ENCODE assay signal across 8 cellular contexts in the genomic region with DNA sequence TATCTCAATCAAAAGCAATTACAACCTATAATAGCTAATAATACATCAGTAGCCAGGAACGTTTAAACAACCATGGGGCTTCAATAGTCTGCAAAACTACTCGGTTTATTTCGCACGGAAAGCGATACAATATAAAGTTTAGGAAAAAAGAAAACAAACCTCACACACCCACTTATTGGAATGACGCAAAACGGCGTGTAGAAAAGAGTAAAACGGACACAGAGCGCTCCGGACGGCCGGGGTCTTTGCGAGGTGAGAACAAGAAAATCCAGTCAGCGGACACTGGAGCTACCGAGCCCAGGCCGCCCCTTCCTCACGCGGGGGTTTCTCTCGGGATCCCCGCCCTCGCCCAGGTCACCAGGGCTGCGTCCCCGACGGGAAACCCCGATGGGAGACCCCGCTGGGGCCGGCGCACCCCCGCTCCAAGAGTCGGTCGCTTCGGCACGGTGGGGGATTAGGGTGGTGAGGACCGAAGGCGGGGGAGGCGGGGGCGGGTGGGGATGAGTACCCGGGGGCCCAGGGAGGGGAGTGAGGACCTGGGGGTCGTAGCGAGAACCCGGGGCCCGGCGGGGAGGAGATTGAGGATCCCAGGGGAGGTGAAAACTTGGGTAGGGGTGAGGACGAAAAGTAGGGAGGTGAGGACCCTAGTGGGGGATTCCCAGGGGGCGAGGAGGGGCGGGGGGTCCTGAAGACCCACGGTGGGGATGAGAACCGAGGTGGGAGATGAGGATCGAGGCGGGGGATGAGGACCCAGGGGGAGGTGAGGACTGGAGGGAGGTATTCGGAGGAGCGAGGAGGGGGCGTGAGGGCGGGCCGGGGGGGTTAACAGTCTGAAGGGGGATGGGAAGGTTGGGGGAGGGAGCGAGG. TPM values are rescaled to one million over a fixed set of nuclear protein-coding genes. Genes with fewer than 3 reads are reported as not detected.
DNase-seq lines count a peak whose midpoint lies in the region; ATAC-seq and TF ChIP-seq lines count a peak whose summit lies in the region.

No MANE protein-coding gene starts in this region.

- TF ChIP-seq CTCF in DOHH2 (IDR thresholded peaks at IDR 0.05; ENCODE audit: low read depth, low read length, poor library complexity, severe bottlenecking) (no peak), PC-9 (conservative IDR thresholded peaks at IDR 0.05) (no peak), esophagus squamous epithelium (IDR thresholded peaks at IDR 0.05) (no peak)

- H3K14ac ChIP-seq in trophoblast cell (ENCODE audit: low read length): peak overlapping the region; percentile 24

- H3K4ac ChIP-seq in trophoblast cell (ENCODE audit: low read depth, low read length): peak overlapping the region; percentile 30

- H2BK5ac ChIP-seq in trophoblast cell (ENCODE audit: low read depth, low read length, poor library complexity): no peak overlapping the region

- DNase-seq in PC-9 (no peak), esophagus squamous epithelium (lab: John Stamatoyannopoulos, UW) (no peak), trophoblast cell (peak in 1 of 2 donors; percentile 29), activated gamma-delta T cell (lab: John Stamatoyannopoulos, UW) (no peak), HPDE6-E6E7 (ENCODE audit: extremely low spot score) (no peak)

- peaks cover 7% of the 10 kb centered on the region for H3F3A ChIP-seq in DOHH2 (ENCODE audit: control insufficient read depth, insufficient read depth)
- peaks cover 20% of the 10 kb centered on the region; the same call in 1 of the 2 replicates for H3F3A ChIP-seq in PC-9 (ENCODE audit: insufficient read depth, low read depth)

- ATAC-seq in GM19455 (IDR thresholded peaks at IDR 0.05; ENCODE audit: unreplicated experiment) (no peak), GM21529 (IDR thresholded peaks at IDR 0.05; ENCODE audit: unreplicated experiment) (no peak)

- H3K4me2 ChIP-seq in DOHH2 (ENCODE audit: low read length) (peak overlapping the region; percentile 64), PC-9 (peak overlapping the region; percentile 88), trophoblast cell (ENCODE audit: low read length) (peak overlapping the region; percentile 98)

- H3K79me2 ChIP-seq in DOHH2 (ENCODE audit: control insufficient read depth, low read length) (peaks cover 58% of the 10 kb centered on the region), PC-9 (ENCODE audit: low read depth) (peaks cover 58% of the 10 kb centered on the region), trophoblast cell (ENCODE audit: control insufficient read depth, insufficient read depth, low read length, poor library complexity) (peaks cover 14% of the 10 kb centered on the region)

- POLR2A ChIA-PET in PC-9 (lab: Charles Lee; ENCODE audit: unreplicated experiment): no interaction called here

- CTCF ChIA-PET in PC-9 (lab: Charles Lee): interaction anchor here (0.6 to 2.3 kb wide), 2 partner anchors 157 to 161 kb away, joined by 6 read pairs; no protein-coding TSS in a partner anchor

- H2AFZ ChIP-seq in PC-9 (peak overlapping the region; percentile 91), trophoblast cell (ENCODE audit: insufficient read depth, low read length, poor library complexity) (no peak overlapping the region)

- no peak overlapping the region for H2BK12ac ChIP-seq in trophoblast cell (ENCODE audit: low read length)

- no peak overlapping the region for H2AK5ac ChIP-seq in trophoblast cell (ENCODE audit: low read length)

- peaks cover 9% of the 10 kb centered on the region; the same call in 1 of the 2 replicates for H4K20me1 ChIP-seq in DOHH2 (ENCODE audit: control insufficient read depth, insufficient read depth, low read depth, low read length)
- peaks cover 35% of the 10 kb centered on the region for H4K20me1 ChIP-seq in PC-9 (ENCODE audit: insufficient read depth)

- peaks cover 8% of the 10 kb centered on the region for H3K27me3 ChIP-seq in DOHH2 (ENCODE audit: control insufficient read depth, low read length)
- H3K27me3 ChIP-seq in PC-9 (ENCODE audit: insufficient read depth, low read depth): no peaks in the 10 kb centered on the region
- no peaks in the 10 kb centered on the region for H3K27me3 ChIP-seq in esophagus squamous epithelium
- H3K27me3 ChIP-seq in trophoblast cell (ENCODE audit: insufficient read depth, low read length): no peaks in the 10 kb centered on the region

- peak overlapping the region; percentile 81 for H3K9ac ChIP-seq in trophoblast cell (ENCODE audit: low read length)

- no peak overlapping the region for H2BK120ac ChIP-seq in trophoblast cell (ENCODE audit: insufficient read depth, low read length, poor library complexity)

- H3K23ac ChIP-seq in trophoblast cell (ENCODE audit: low read length): no peak overlapping the region

- no peak overlapping the region for H3K18ac ChIP-seq in trophoblast cell (ENCODE audit: low read length)

- H4K91ac ChIP-seq in trophoblast cell (ENCODE audit: low read depth, low read length): no peak overlapping the region

- no peak overlapping the region for H3K27ac ChIP-seq in DOHH2 (ENCODE audit: low read depth, low read length)
- no peak overlapping the region for H3K27ac ChIP-seq in PC-9
- H3K27ac ChIP-seq in esophagus squamous epithelium: peak overlapping the region; percentile 93 to 99 (median 97)
- no peak overlapping the region for H3K27ac ChIP-seq in trophoblast cell (ENCODE audit: low read depth, low read length)

- no peak overlapping the region for H4K8ac ChIP-seq in trophoblast cell (ENCODE audit: low read depth, low read length)

- peak overlapping the region; percentile 93 for H3K4me3 ChIP-seq in DOHH2 (ENCODE audit: low read length)
- peak overlapping the region; percentile 100 for H3K4me3 ChIP-seq in PC-9
- H3K4me3 ChIP-seq in esophagus squamous epithelium: peak overlapping the region; percentile 94 to 99 (median 96)
- peak overlapping the region; percentile 93 for H3K4me3 ChIP-seq in trophoblast cell (ENCODE audit: low read depth, low read length)

- H3K9me2 ChIP-seq in DOHH2 (replicated peaks; ENCODE audit: control insufficient read depth, low read length) (no peaks in the 10 kb centered on the region), PC-9 (ENCODE audit: insufficient read depth) (no peaks in the 10 kb centered on the region)

- no peaks in the 10 kb centered on the region for H3K9me3 ChIP-seq in DOHH2 (ENCODE audit: control insufficient read depth, insufficient read depth, low read length)
- H3K9me3 ChIP-seq in PC-9 (ENCODE audit: insufficient read depth, low read depth): no peaks in the 10 kb centered on the region
- H3K9me3 ChIP-seq in esophagus squamous epithelium: no peaks in the 10 kb centered on the region
- H3K9me3 ChIP-seq in trophoblast cell (ENCODE audit: insufficient read depth, low read depth, low read length): no peaks in the 10 kb centered on the region

- no peak overlapping the region for H4K12ac ChIP-seq in trophoblast cell (ENCODE audit: low read depth, low read length)

- H3K36me3 ChIP-seq in DOHH2 (ENCODE audit: control insufficient read depth, low read length) (peaks cover 45% of the 10 kb centered on the region), PC-9 (ENCODE audit: low read depth) (peaks cover 8% of the 10 kb centered on the region), esophagus squamous epithelium (peaks cover 0 to 40% (median 3%) of the 10 kb centered on the region in 3 donors), trophoblast cell (ENCODE audit: control insufficient read depth in 1 of 2, insufficient read depth in 2 of 2, low read length in 2 of 2) (peaks cover 5 to 11% of the 10 kb centered on the region in 2 experiments)

- no peak for TF ChIP-seq POLR2A in esophagus squamous epithelium (IDR thresholded peaks at IDR 0.05)

- intact Hi-C loops in PC-9 (cut with micrococcal nuclease; ENCODE audit: unreplicated experiment): no loop called here
- intact Hi-C loops in esophagus squamous epithelium (cut with DNase I): no loop called here

- no TSS peak for BruUV-seq in PC-9 (replicated peaks; lab: Mats Ljungman, UMichigan)

- 0 to 1% methylated on average over 14 to 17 of the region's 57 CpGs for WGBS in esophagus squamous epithelium, 2 donors
- no CpG with 5 or more reads among the region's 57 CpGs for WGBS in trophoblast cell (ENCODE audit: extremely low coverage, insufficient coverage, insufficient read length)

- H3K4me1 ChIP-seq in DOHH2 (ENCODE audit: control insufficient read depth, low read length) (peaks cover 25% of the 10 kb centered on the region), PC-9 (replicated peaks; ENCODE audit: insufficient read depth) (peaks cover 17% of the 10 kb centered on the region), esophagus squamous epithelium (peaks cover 3 to 37% (median 21%) of the 10 kb centered on the region in 3 donors), trophoblast cell (ENCODE audit: control insufficient read depth in 1 of 2, insufficient read depth in 2 of 2, low read length in 2 of 2) (peaks cover 7 to 8% of the 10 kb centered on the region in 2 experiments)

- peaks cover 5% of the 10 kb centered on the region for H3K79me1 ChIP-seq in trophoblast cell (ENCODE audit: low read length)

RNA-seq across cellular contexts. Expression of gene NELFA, which starts 0.7 kb away (rescaled TPM):
- total RNA-seq in PC-9 (2021) (52.4 and 70.1 TPM in 2 replicates), esophagus squamous epithelium (10 to 100 TPM; 23.1 to 36.8 (median 25.0) TPM)
- 27.2 and 27.8 TPM in 2 replicates for polyA plus RNA-seq in trophoblast cell (2013)

RNA-seq across cellular contexts. Expression of gene NAT8L, which starts 51.1 kb away (rescaled TPM):
- 2.1 and 4.1 TPM in 2 replicates for total RNA-seq in PC-9 (2021)
- under 1 TPM in 1 of 4 donors, not detected in 3; under 0.01 TPM for total RNA-seq in esophagus squamous epithelium
- 0.30 and 0.35 TPM in 2 replicates for polyA plus RNA-seq in trophoblast cell (2013)

Comparison
In these comparisons a context has a peak if more than half of its experiments do, and no peak if none do; other contexts are left out.
1. H3K27ac ChIP-seq: peak in esophagus squamous epithelium (4 of 4); none in DOHH2 (single experiment), PC-9 (single experiment) and trophoblast cell (single experiment).
2. Peak in every context shown above with its lines, with median percentiles within 50 percentile points of each other: H3K4me2 ChIP-seq and H3K4me3 ChIP-seq.